In the genomic region with DNA sequence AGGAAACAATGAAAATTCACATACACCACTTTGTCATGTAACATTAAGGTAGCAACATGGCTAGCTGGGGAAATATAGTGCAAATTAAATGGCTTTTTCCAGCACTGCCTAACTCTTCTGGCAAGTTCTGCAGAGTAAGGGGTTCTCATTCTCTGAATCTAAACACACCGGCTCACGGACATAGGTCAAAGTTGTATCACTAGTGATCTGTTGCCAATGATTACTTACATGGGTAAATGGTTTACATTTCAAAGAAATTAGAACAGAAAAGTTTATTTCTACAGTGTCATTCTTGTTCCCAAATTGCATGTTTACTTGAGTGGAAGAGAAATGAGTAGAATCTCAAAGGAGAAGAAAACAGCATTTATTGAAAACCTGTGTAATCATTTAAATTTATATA, we compare ENCODE assay signal across 1 cellular context.
A peak's percentile ranks its signal among the peaks of the same experiment; 100 is the strongest.
TF ChIP-seq lines count a peak whose summit lies in the region.

No MANE protein-coding gene starts in this region.

TF ChIP-seq in liver, 16 proteins besides CTCF, POLR2A, EP300 and RAD21:
- TF ChIP-seq ZBTB33 (IDR thresholded peaks at IDR 0.05): no peak
- TF ChIP-seq TAF1 (conservative IDR thresholded peaks at IDR 0.05): no peak
- no peak for TF ChIP-seq HNF4G (IDR thresholded peaks at IDR 0.05)
- TF ChIP-seq FOXA2 (IDR thresholded peaks at IDR 0.05): no peak
- TF ChIP-seq YY1 (IDR thresholded peaks at IDR 0.05): no peak
- TF ChIP-seq EGR1 (IDR thresholded peaks at IDR 0.05; ENCODE audit: low read depth in 2 of 2): no peak
- TF ChIP-seq, protein P1, sequence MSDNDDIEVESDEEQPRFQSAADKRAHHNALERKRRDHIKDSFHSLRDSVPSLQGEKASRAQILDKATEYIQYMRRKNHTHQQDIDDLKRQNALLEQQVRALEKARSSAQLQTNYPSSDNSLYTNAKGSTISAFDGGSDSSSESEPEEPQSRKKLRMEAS (IDR thresholded peaks at IDR 0.05): no peak
- TF ChIP-seq, protein P2, sequence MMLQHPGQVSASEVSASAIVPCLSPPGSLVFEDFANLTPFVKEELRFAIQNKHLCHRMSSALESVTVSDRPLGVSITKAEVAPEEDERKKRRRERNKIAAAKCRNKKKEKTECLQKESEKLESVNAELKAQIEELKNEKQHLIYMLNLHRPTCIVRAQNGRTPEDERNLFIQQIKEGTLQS (IDR thresholded peaks at IDR 0.05): no peak
- TF ChIP-seq SP1 (IDR thresholded peaks at IDR 0.05): peak; percentile 32
- peak in 1 of 2 donors; percentile 21 for TF ChIP-seq HNF4A (conservative IDR thresholded peaks at IDR 0.05)
